Comparison of ENCODE assay signal across 22 cellular contexts in the genomic region with DNA sequence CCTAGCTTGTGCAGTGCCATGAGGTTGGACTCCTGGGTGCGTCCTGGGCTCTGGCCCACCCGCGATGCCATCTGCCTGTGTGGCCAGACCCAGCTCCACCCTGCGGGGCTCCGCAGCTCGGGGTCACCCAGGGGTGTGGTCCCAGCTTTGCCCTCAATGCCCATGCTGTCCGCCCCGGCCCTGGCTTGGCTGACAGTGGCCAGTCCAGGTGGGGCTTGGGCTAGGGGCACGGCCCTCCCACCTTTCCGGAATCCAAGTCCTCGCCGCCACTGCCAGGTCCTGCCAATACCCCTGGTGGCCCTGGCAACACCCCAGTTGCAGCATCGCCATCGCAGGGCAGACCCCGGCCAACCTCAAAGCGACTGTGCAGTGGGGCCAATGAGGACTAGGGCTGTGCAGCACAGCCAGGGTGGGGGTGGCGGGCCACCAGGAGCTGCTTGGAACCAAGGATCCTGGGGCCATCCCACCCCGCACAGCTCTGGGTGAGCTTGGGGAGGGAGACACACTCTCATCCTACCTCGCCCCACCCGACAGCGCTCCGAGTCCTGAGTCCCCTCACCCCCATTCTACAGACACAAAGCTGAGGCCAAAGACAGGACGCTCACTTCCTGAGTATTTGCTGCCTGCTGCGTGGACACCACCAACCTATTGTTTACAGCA.
"Had no signal": no experiment of that assay in that cellular context is flagged by ENCODE, and none has a peak within 500 bp of the region (broad histone marks: within the 10 kb centered on the region; RNA-seq: fewer than 3 reads in every experiment).

No MANE protein-coding gene starts in this region.

- H3K4me1 ChIP-seq: esophagus muscularis mucosa, gastroesophageal sphincter, parathyroid adenoma, psoas muscle, transverse colon had no signal

- H3K36me3 ChIP-seq: thoracic aorta, transverse colon had no signal

- H3K9ac ChIP-seq: parathyroid adenoma had no signal

- H3K27ac Mint-ChIP-seq: nephron; stimulated activated naive B cell treated with anti-CD40 and anti-IgM and Interleukin-4, amounts not matched to agents 10 μg/mL and 1 μg/mL and 100 μg/mL, for 72 hours; stimulated activated naive CD8-positive, alpha-beta T cell treated with anti-CD3 and anti-CD28 coated beads, Interleukin-15, amount 100 ng/mL, for 72 hours had no signal

- H3K4me3 Mint-ChIP-seq: naive B cell; nephron; stimulated activated naive B cell treated with anti-CD40 and anti-IgM and Interleukin-4, amounts not matched to agents 10 μg/mL and 1 μg/mL and 100 μg/mL, for 72 hours; stimulated activated naive CD8-positive, alpha-beta T cell treated with anti-CD3 and anti-CD28 coated beads, Interleukin-15, amount 100 ng/mL, for 72 hours had no signal

- H3K27me3 ChIP-seq: esophagus muscularis mucosa, gastroesophageal sphincter, spleen, transverse colon had no signal

- H3K4me1 Mint-ChIP-seq: nephron; stimulated activated naive CD8-positive, alpha-beta T cell treated with anti-CD3 and anti-CD28 coated beads, Interleukin-15, amount 100 ng/mL, for 72 hours had no signal

- H3K27me3 Mint-ChIP-seq: naive B cell; stimulated activated naive B cell treated with anti-CD40 and anti-IgM and Interleukin-4, amounts not matched to agents 10 μg/mL and 1 μg/mL and 100 μg/mL, for 72 hours; stimulated activated naive CD8-positive, alpha-beta T cell treated with anti-CD3 and anti-CD28 coated beads, Interleukin-15, amount 100 ng/mL, for 72 hours had no signal

- ATAC-seq: gastroesophageal sphincter; left colon; left ventricle myocardium superior; psoas muscle; sciatic nerve; stimulated activated naive B cell treated with anti-CD40 and anti-IgM and Interleukin-4, amounts not matched to agents 10 μg/mL and 1 μg/mL and 100 μg/mL, for 72 hours; stimulated activated naive CD8-positive, alpha-beta T cell treated with anti-CD3 and anti-CD28 coated beads, Interleukin-15, amount 100 ng/mL, for 72 hours had no signal

- H3K27ac ChIP-seq: esophagus muscularis mucosa, gastroesophageal sphincter, parathyroid adenoma, psoas muscle, spleen, thoracic aorta, transverse colon had no signal

- DNase-seq: effector memory CD4-positive, alpha-beta T cell; glutamatergic neuron; kidney; left colon; left ventricle myocardium superior; mesendoderm; naive B cell; psoas muscle; retina; spleen; stimulated activated CD4-positive, alpha-beta T cell treated with anti-CD3 and anti-CD28 coated beads, Interleukin-15, amount 100 ng/mL, for 24 hours; stimulated activated CD4-positive, alpha-beta T cell treated with anti-CD3 and anti-CD28 coated beads, Interleukin-1b, Interleukin-23, amount 100 ng/mL, for 48 hours; stimulated activated CD4-positive, alpha-beta T cell treated with anti-CD3 and anti-CD28 coated beads, Interleukin-4, amount 100 ng/mL, for 4 hours; stimulated activated naive B cell treated with anti-CD40 and anti-IgM and Interleukin-4, amounts not matched to agents 10 μg/mL and 1 μg/mL and 100 μg/mL, for 72 hours; stimulated activated naive CD8-positive, alpha-beta T cell treated with anti-CD3 and anti-CD28 coated beads, Interleukin-15, amount 100 ng/mL, for 72 hours; transverse colon had no signal

- H3K4me3 ChIP-seq: esophagus muscularis mucosa, gastroesophageal sphincter, psoas muscle, spleen, thoracic aorta, transverse colon had no signal
